In the genomic region with DNA sequence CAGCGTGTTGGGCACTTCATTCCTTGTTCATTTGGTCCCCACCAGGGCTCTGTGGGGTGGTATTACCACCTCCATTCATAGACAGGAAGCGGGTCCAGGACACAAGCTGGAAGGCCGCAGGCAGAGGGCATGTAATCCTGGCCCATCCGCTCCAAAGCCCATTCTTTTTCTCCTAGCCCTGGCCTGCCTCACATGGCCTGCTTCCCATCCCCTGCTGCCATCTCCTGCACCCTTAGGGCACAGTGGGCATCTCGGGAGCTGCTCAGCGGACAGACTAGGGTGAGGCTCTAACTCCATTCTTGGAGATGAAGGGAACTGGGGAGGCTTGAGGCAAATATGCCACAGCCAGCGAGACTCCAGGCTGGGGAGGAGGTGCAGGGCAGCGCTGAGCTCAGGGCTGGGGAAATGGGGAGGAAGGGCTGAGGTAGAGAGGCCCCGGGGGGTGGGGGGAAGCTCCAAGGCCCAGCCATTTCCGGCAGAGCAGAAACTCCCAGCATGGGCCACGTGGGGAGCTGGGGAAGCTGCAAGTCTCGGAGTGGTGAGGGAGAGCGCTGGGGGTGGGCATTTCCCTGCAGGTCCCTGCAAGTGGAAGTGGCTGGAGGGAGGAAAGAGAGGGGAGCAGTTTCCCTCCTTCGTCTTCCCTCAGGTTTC, we compare ENCODE assay signal across 8 cellular contexts. TPM values are rescaled to one million over a fixed set of nuclear protein-coding genes. Genes with fewer than 3 reads are reported as not detected.
DNase-seq lines count a peak whose midpoint lies in the region; ATAC-seq and TF ChIP-seq lines count a peak whose summit lies in the region.
"Had no signal": no experiment of that assay in that cellular context is flagged by ENCODE, and none has a peak within 500 bp of the region (broad histone marks: within the 10 kb centered on the region; RNA-seq: fewer than 3 reads in every experiment).

No MANE protein-coding gene starts in this region.

- TF ChIP-seq CTCF in HL-60 (IDR thresholded peaks at IDR 0.05; ENCODE audit: insufficient read depth, low read length) = no peak
- TF ChIP-seq CTCF in WTC11 (IDR thresholded peaks at IDR 0.05) = no peak
- TF ChIP-seq CTCF in foreskin fibroblast (IDR thresholded peaks at IDR 0.05; ENCODE audit: low read depth, low read length) = no peak

- POLR2A ChIA-PET in WTC11 (lab: Charles Lee) = interaction anchor here (0.9 kb wide), 1 partner anchor 27 kb away, joined by 3 read pairs; no protein-coding TSS in a partner anchor

- H3K9me3 Mint-ChIP-seq in WTC11 = no peaks in the 10 kb centered on the region

- ATAC-seq in WTC11 (peak; percentile 88), esophagus mucosa (peak; percentile 17), GM21447 (IDR thresholded peaks at IDR 0.05; ENCODE audit: unreplicated experiment) (no peak), HG03108 (IDR thresholded peaks at IDR 0.05; ENCODE audit: unreplicated experiment) (no peak)

- peaks cover 18% of the 10 kb centered on the region for H3K27me3 Mint-ChIP-seq in WTC11 (ENCODE audit: low read depth)

- no peak overlapping the region for H3K27ac Mint-ChIP-seq in WTC11

- no peaks in the 10 kb centered on the region for H3K36me3 Mint-ChIP-seq in WTC11

- DNase-seq in HL-60 (ENCODE audit: low read depth in 1 of 2, low spot score in 1 of 2) (peak in 1 of 2 experiments; percentile 93), WTC11 (ENCODE audit: low spot score) (peak; percentile 50), foreskin fibroblast (no peak)
- peak; percentile 68 for DNase-seq in stimulated activated CD4-positive, alpha-beta T cell treated with anti-CD3 and anti-CD28 coated beads, Interleukin-4, amount 100 ng/mL, for 1 hour

- H3K4me3 Mint-ChIP-seq in WTC11 = no peak overlapping the region

- peaks cover 29% of the 10 kb centered on the region for H3K4me1 Mint-ChIP-seq in WTC11

- no peaks in the 10 kb centered on the region for H3K27me3 ChIP-seq in HL-60 (ENCODE audit: insufficient read depth, poor library complexity, severe bottlenecking)
- H3K27me3 ChIP-seq: SJSA1 had no signal

- CTCF ChIA-PET in WTC11 (lab: Charles Lee) = interaction anchor here (0.6 to 2.6 kb wide), 11 partner anchors 9 to 334 kb away, joined by 3 to 28 read pairs (median 3); a partner anchor contains a TSS

- H3K27ac ChIP-seq in HL-60 (replicated peaks) = peak overlapping the region; percentile 46
- H3K27ac ChIP-seq: SJSA1 had no signal

- H3K4me3 ChIP-seq in HL-60 (replicated peaks; ENCODE audit: insufficient read depth, low read length) = no peak overlapping the region
- no peak overlapping the region for H3K4me3 ChIP-seq in foreskin fibroblast (ENCODE audit: low read depth in 1 of 2, low read length in 2 of 2)
- H3K4me3 ChIP-seq: SJSA1 had no signal

TF ChIP-seq in WTC11, 78 proteins besides CTCF, POLR2A, EP300 and RAD21:
- TF ChIP-seq ZNF263 (CRISPR knock-in tag; IDR thresholded peaks at IDR 0.05; ENCODE audit: low read depth) = no peak
- TF ChIP-seq, protein P1, sequence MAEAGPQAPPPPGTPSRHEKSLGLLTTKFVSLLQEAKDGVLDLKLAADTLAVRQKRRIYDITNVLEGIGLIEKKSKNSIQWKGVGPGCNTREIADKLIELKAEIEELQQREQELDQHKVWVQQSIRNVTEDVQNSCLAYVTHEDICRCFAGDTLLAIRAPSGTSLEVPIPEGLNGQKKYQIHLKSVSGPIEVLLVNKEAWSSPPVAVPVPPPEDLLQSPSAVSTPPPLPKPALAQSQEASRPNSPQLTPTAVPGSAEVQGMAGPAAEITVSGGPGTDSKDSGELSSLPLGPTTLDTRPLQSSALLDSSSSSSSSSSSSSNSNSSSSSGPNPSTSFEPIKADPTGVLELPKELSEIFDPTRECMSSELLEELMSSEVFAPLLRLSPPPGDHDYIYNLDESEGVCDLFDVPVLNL (CRISPR knock-in tag; IDR thresholded peaks at IDR 0.05; ENCODE audit: borderline replicate concordance, low read depth) = no peak
- no peak for TF ChIP-seq NR1H2 (CRISPR knock-in tag; IDR thresholded peaks at IDR 0.05)
- TF ChIP-seq, protein P2, sequence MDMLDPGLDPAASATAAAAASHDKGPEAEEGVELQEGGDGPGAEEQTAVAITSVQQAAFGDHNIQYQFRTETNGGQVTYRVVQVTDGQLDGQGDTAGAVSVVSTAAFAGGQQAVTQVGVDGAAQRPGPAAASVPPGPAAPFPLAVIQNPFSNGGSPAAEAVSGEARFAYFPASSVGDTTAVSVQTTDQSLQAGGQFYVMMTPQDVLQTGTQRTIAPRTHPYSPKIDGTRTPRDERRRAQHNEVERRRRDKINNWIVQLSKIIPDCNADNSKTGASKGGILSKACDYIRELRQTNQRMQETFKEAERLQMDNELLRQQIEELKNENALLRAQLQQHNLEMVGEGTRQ (CRISPR knock-in tag; IDR thresholded peaks at IDR 0.05) = peak; percentile 62; the same call in 1 of the 2 replicates
- 0 out of 2 replicates have a peak, but pooled peaks have one; percentile 23 for TF ChIP-seq ZBTB21 (CRISPR knock-in tag; IDR thresholded peaks at IDR 0.05; ENCODE audit: borderline replicate concordance)
- 0 out of 2 replicates have a peak, but pooled peaks have one; percentile 39 for TF ChIP-seq ETV6 (CRISPR knock-in tag; IDR thresholded peaks at IDR 0.05)
- TF ChIP-seq, protein P3, sequence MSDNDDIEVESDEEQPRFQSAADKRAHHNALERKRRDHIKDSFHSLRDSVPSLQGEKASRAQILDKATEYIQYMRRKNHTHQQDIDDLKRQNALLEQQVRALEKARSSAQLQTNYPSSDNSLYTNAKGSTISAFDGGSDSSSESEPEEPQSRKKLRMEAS (CRISPR knock-in tag; IDR thresholded peaks at IDR 0.05) = peak; percentile 60

RNA-seq across cellular contexts. Expression of a gene that starts 14.3 kb away (rescaled TPM):
- total RNA-seq in WTC11 (2021) (62.1 to 65.3 TPM (median 64.7 TPM) in 3 replicates), esophagus mucosa (44.6 TPM)

RNA-seq across cellular contexts. Expression of a gene that starts 16.0 kb away (rescaled TPM):
- total RNA-seq in WTC11 (2021) (not detected in 3 replicates), esophagus mucosa (0.32 TPM)
- total RNA-seq: SJSA1 had no signal

RNA-seq across cellular contexts. Expression of a gene that starts 31.5 kb away (rescaled TPM):
- total RNA-seq in WTC11 (2021) (not detected in 3 replicates), esophagus mucosa (not detected)
- total RNA-seq: SJSA1 had no signal

RNA-seq across cellular contexts. Expression of a gene that starts 56.4 kb away (rescaled TPM):
- total RNA-seq in WTC11 (2021) (0.07 TPM in 1 of 3 replicates, not detected in the others), esophagus mucosa (0.20 TPM)
- total RNA-seq: SJSA1 had no signal

RNA-seq across cellular contexts. Expression of a gene that starts 57.9 kb away (rescaled TPM):
- total RNA-seq in WTC11 (2021) (39.1 to 42.1 TPM (median 41.7 TPM) in 3 replicates), esophagus mucosa (11.9 TPM)

Comparison
In these comparisons a context has a peak if more than half of its experiments do, and no peak if none do; other contexts are left out.
1. DNase-seq: peak in WTC11 (single experiment) and stimulated activated CD4-positive, alpha-beta T cell treated with anti-CD3 and anti-CD28 coated beads, Interleukin-4, amount 100 ng/mL, for 1 hour (single experiment); none in foreskin fibroblast (0 of 2).
2. ATAC-seq: peak in WTC11 (single experiment) and esophagus mucosa (single experiment); none in GM21447 (single experiment) and HG03108 (single experiment).